Comparison of ENCODE assay signal across 14 cellular contexts in genomic region chr2:157152362-157152761, GRCh38.
"Had no signal": no experiment of that assay in that cellular context is flagged by ENCODE, and none has a peak within 500 bp of the region (broad histone marks: within the 10 kb centered on the region; RNA-seq: fewer than 3 reads in every experiment).

No MANE protein-coding gene starts in this region.

- H3K4me1 Mint-ChIP-seq: activated CD4-positive, alpha-beta T cell treated with anti-CD3 and anti-CD28 coated beads, Interleukin-2, amount 10 ng/mL, durations not matched to agents 7 days and 5 days; central memory CD8-positive, alpha-beta T cell; naive thymus-derived CD4-positive, alpha-beta T cell; stimulated activated effector memory CD8-positive, alpha-beta T cell treated with anti-CD3 and anti-CD28 coated beads, Interleukin-12 subunit alpha, Interleukin-12 subunit beta, amount 100 ng/mL, for 72 hours had no signal

- H3K27me3 Mint-ChIP-seq: brain had no signal

- H3K4me3 Mint-ChIP-seq: activated CD4-positive, alpha-beta T cell treated with anti-CD3 and anti-CD28 coated beads, Interleukin-2, amount 10 ng/mL, durations not matched to agents 7 days and 5 days; activated naive CD8-positive, alpha-beta T cell; brain; central memory CD8-positive, alpha-beta T cell; naive thymus-derived CD4-positive, alpha-beta T cell; stimulated activated effector memory CD8-positive, alpha-beta T cell treated with anti-CD3 and anti-CD28 coated beads, Interleukin-12 subunit alpha, Interleukin-12 subunit beta, amount 100 ng/mL, for 72 hours had no signal

- DNase-seq: activated CD4-positive, alpha-beta T cell treated with anti-CD3 and anti-CD28 coated beads, Interleukin-2, amount 10 ng/mL, durations not matched to agents 7 days and 5 days; activated CD4-positive, CD25-positive, alpha-beta regulatory T cell; activated gamma-delta T cell treated with Interleukin-2 at 50 U/mL for 16 hours; amygdala; foreskin fibroblast; hypothalamus; kidney; left ventricle myocardium inferior; naive thymus-derived CD4-positive, alpha-beta T cell had no signal

- H3K9me3 ChIP-seq: left ventricle myocardium inferior had no signal

- H3K27ac Mint-ChIP-seq: activated CD4-positive, alpha-beta T cell treated with anti-CD3 and anti-CD28 coated beads, Interleukin-2, amount 10 ng/mL, durations not matched to agents 7 days and 5 days; activated naive CD8-positive, alpha-beta T cell; brain; naive thymus-derived CD4-positive, alpha-beta T cell; stimulated activated effector memory CD8-positive, alpha-beta T cell treated with anti-CD3 and anti-CD28 coated beads, Interleukin-12 subunit alpha, Interleukin-12 subunit beta, amount 100 ng/mL, for 72 hours had no signal

- H3K36me3 Mint-ChIP-seq: activated naive CD8-positive, alpha-beta T cell; brain; naive thymus-derived CD4-positive, alpha-beta T cell; stimulated activated effector memory CD8-positive, alpha-beta T cell treated with anti-CD3 and anti-CD28 coated beads, Interleukin-12 subunit alpha, Interleukin-12 subunit beta, amount 100 ng/mL, for 72 hours had no signal

- H3K27ac ChIP-seq: coronary artery, left ventricle myocardium inferior had no signal

- H3K4me3 ChIP-seq: coronary artery, left ventricle myocardium inferior had no signal

- ATAC-seq: naive thymus-derived CD4-positive, alpha-beta T cell; stimulated activated effector memory CD8-positive, alpha-beta T cell treated with anti-CD3 and anti-CD28 coated beads, Interleukin-12 subunit alpha, Interleukin-12 subunit beta, amount 100 ng/mL, for 72 hours had no signal

- H3K9me3 Mint-ChIP-seq: activated CD4-positive, alpha-beta T cell treated with anti-CD3 and anti-CD28 coated beads, Interleukin-2, amount 10 ng/mL, durations not matched to agents 7 days and 5 days; central memory CD8-positive, alpha-beta T cell; stimulated activated effector memory CD8-positive, alpha-beta T cell treated with anti-CD3 and anti-CD28 coated beads, Interleukin-12 subunit alpha, Interleukin-12 subunit beta, amount 100 ng/mL, for 72 hours had no signal

- H3K4me1 ChIP-seq: left ventricle myocardium inferior had no signal

- H3K36me3 ChIP-seq: left ventricle myocardium inferior had no signal
